Comparison of ENCODE assay signal across 28 cellular contexts in the genomic region with DNA sequence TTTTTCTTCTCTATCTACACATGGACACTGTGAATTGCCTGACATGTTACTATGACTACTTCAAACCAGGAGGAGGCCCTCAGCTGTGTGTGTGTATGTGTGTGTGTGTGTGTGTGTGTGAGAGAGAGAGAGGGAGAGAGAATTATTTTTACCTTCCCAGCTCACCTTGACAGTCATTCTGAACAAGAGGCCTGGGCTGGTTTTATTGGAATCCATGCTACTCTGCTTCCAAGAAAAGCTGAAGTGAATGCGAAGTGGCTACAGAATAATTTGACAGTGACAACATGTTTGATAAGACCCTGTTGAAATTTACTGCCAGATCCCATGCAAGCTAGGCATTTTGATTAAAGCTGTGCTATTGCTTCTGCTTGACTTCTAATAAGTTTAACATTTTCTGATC.
"Had no signal": no experiment of that assay in that cellular context is flagged by ENCODE, and none has a peak within 500 bp of the region (broad histone marks: within the 10 kb centered on the region; RNA-seq: fewer than 3 reads in every experiment).

No MANE protein-coding gene starts in this region.

- DNase-seq: activated CD4-positive, alpha-beta T cell treated with anti-CD3 and anti-CD28 coated beads for 36 hours; activated CD4-positive, CD25-positive, alpha-beta regulatory T cell; activated CD8-positive, alpha-beta memory T cell treated with anti-CD3 and anti-CD28 coated beads, Interleukin-2, amount 10 ng/mL, durations not matched to agents 7 days and 5 days; activated CD8-positive, alpha-beta T cell treated with anti-CD3 and anti-CD28 coated beads, Interleukin-2, amount 10 ng/mL, durations not matched to agents 7 days and 5 days; activated naive CD4-positive, alpha-beta T cell; activated T-cell treated with anti-CD3 and anti-CD28 coated beads, Interleukin-2, amount 50 U/mL, for 48 hours; anterior cingulate cortex; dorsolateral prefrontal cortex; effector memory CD4-positive, alpha-beta T cell; islet precursor cell; left ventricle myocardium inferior; midbrain; naive thymus-derived CD4-positive, alpha-beta T cell; occipital lobe; right lobe of liver; stimulated activated CD4-positive, alpha-beta T cell treated with anti-CD3 and anti-CD28 coated beads, Interleukin-4, amount 100 ng/mL, for 4 hours; stimulated activated CD8-positive, alpha-beta memory T cell treated with anti-CD3 and anti-CD28 coated beads, Interleukin-4, amount 100 ng/mL, for 48 hours; stimulated activated naive CD8-positive, alpha-beta T cell treated with anti-CD3 and anti-CD28 coated beads, Interleukin-15, amount 100 ng/mL, for 72 hours; substantia nigra; upper lobe of left lung had no signal

- H3K36me3 ChIP-seq: left ventricle myocardium inferior, neural progenitor cell, right lobe of liver, thyroid gland, upper lobe of left lung had no signal

- H3K9me3 ChIP-seq: left ventricle myocardium inferior, right lobe of liver, thyroid gland, upper lobe of left lung had no signal

- H3K27ac ChIP-seq: coronary artery, dorsolateral prefrontal cortex, left ventricle myocardium inferior, neural progenitor cell, parathyroid adenoma, right lobe of liver, skin epidermis, thyroid gland, upper lobe of left lung had no signal

- H3K4me1 ChIP-seq: left ventricle myocardium inferior, neural progenitor cell, parathyroid adenoma, right lobe of liver, upper lobe of left lung had no signal

- H3K27ac Mint-ChIP-seq: activated CD4-positive, alpha-beta T cell treated with anti-CD3 and anti-CD28 coated beads for 36 hours; activated CD8-positive, alpha-beta memory T cell treated with anti-CD3 and anti-CD28 coated beads, Interleukin-2, amount 10 ng/mL, durations not matched to agents 7 days and 5 days; activated CD8-positive, alpha-beta T cell treated with anti-CD3 and anti-CD28 coated beads, Interleukin-2, amount 10 ng/mL, durations not matched to agents 7 days and 5 days; activated naive CD4-positive, alpha-beta T cell treated with anti-CD3 and anti-CD28 coated beads, Interleukin-2, amount 50 U/mL, for 72 hours; activated T-helper 2 cell treated with anti-CD3 and anti-CD28 coated beads, Interferon-gamma antibody, Interleukin-2, Interleukin-4, amounts not matched to agents 10 μg/mL and 5 μg/mL and 100 μg/mL, durations not matched to agents 14 hours and 24 hours and 36 hours; naive thymus-derived CD4-positive, alpha-beta T cell; neural progenitor cell; stimulated activated memory B cell treated with anti-CD40 and anti-IgM and Interleukin-4, amounts not matched to agents 10 μg/mL and 1 μg/mL and 100 μg/mL, for 72 hours; stimulated activated naive CD8-positive, alpha-beta T cell treated with anti-CD3 and anti-CD28 coated beads, Interleukin-15, amount 100 ng/mL, for 72 hours had no signal

- H3K4me3 Mint-ChIP-seq: activated CD4-positive, alpha-beta T cell treated with anti-CD3 and anti-CD28 coated beads for 36 hours; activated CD8-positive, alpha-beta memory T cell treated with anti-CD3 and anti-CD28 coated beads, Interleukin-2, amount 10 ng/mL, durations not matched to agents 7 days and 5 days; activated CD8-positive, alpha-beta T cell treated with anti-CD3 and anti-CD28 coated beads, Interleukin-2, amount 10 ng/mL, durations not matched to agents 7 days and 5 days; naive thymus-derived CD4-positive, alpha-beta T cell; neural progenitor cell; stimulated activated memory B cell treated with anti-CD40 and anti-IgM and Interleukin-4, amounts not matched to agents 10 μg/mL and 1 μg/mL and 100 μg/mL, for 72 hours; stimulated activated naive CD8-positive, alpha-beta T cell treated with anti-CD3 and anti-CD28 coated beads, Interleukin-15, amount 100 ng/mL, for 72 hours had no signal

- H3K79me2 ChIP-seq: parathyroid adenoma had no signal

- H3K27me3 Mint-ChIP-seq: activated CD4-positive, alpha-beta T cell treated with anti-CD3 and anti-CD28 coated beads for 36 hours; activated CD8-positive, alpha-beta memory T cell treated with anti-CD3 and anti-CD28 coated beads, Interleukin-2, amount 10 ng/mL, durations not matched to agents 7 days and 5 days; naive thymus-derived CD4-positive, alpha-beta T cell; stimulated activated memory B cell treated with anti-CD40 and anti-IgM and Interleukin-4, amounts not matched to agents 10 μg/mL and 1 μg/mL and 100 μg/mL, for 72 hours; stimulated activated naive CD8-positive, alpha-beta T cell treated with anti-CD3 and anti-CD28 coated beads, Interleukin-15, amount 100 ng/mL, for 72 hours had no signal

- H3K27me3 ChIP-seq: dorsolateral prefrontal cortex, neural progenitor cell, right lobe of liver, thyroid gland, upper lobe of left lung had no signal

- H3K4me2 ChIP-seq: neural progenitor cell had no signal

- H3K4me3 ChIP-seq: coronary artery, dorsolateral prefrontal cortex, left ventricle myocardium inferior, neural progenitor cell, right lobe of liver, skin epidermis, thyroid gland, upper lobe of left lung had no signal

- H3K36me3 Mint-ChIP-seq: activated CD8-positive, alpha-beta memory T cell treated with anti-CD3 and anti-CD28 coated beads, Interleukin-2, amount 10 ng/mL, durations not matched to agents 7 days and 5 days; activated naive CD4-positive, alpha-beta T cell treated with anti-CD3 and anti-CD28 coated beads, Interleukin-2, amount 50 U/mL, for 72 hours; naive thymus-derived CD4-positive, alpha-beta T cell; neural progenitor cell; stimulated activated memory B cell treated with anti-CD40 and anti-IgM and Interleukin-4, amounts not matched to agents 10 μg/mL and 1 μg/mL and 100 μg/mL, for 72 hours had no signal

- H3K4me1 Mint-ChIP-seq: activated CD4-positive, alpha-beta T cell treated with anti-CD3 and anti-CD28 coated beads for 36 hours; activated CD8-positive, alpha-beta memory T cell treated with anti-CD3 and anti-CD28 coated beads, Interleukin-2, amount 10 ng/mL, durations not matched to agents 7 days and 5 days; naive thymus-derived CD4-positive, alpha-beta T cell; stimulated activated memory B cell treated with anti-CD40 and anti-IgM and Interleukin-4, amounts not matched to agents 10 μg/mL and 1 μg/mL and 100 μg/mL, for 72 hours; stimulated activated naive CD8-positive, alpha-beta T cell treated with anti-CD3 and anti-CD28 coated beads, Interleukin-15, amount 100 ng/mL, for 72 hours had no signal

- H3K9me3 Mint-ChIP-seq: neural progenitor cell; stimulated activated naive CD8-positive, alpha-beta T cell treated with anti-CD3 and anti-CD28 coated beads, Interleukin-15, amount 100 ng/mL, for 72 hours had no signal

- H3K9ac ChIP-seq: neural progenitor cell, parathyroid adenoma had no signal

- H2AFZ ChIP-seq: neural progenitor cell, parathyroid adenoma had no signal
